ENCODE assay signal across 12 cellular contexts in genomic region chr6:140050232-140050995, GRCh38.
DNase-seq lines count a peak whose midpoint lies in the region; ATAC-seq and TF ChIP-seq lines count a peak whose summit lies in the region.
"Had no signal": no experiment of that assay in that cellular context is flagged by ENCODE, and none has a peak within 500 bp of the region (broad histone marks: within the 10 kb centered on the region; RNA-seq: fewer than 3 reads in every experiment).

No MANE protein-coding gene starts in this region.

- peaks cover 27% of the 10 kb centered on the region for H3K4me1 ChIP-seq in RWPE2 (ENCODE audit: insufficient read depth, poor library complexity, severe bottlenecking)
- peaks cover 12% of the 10 kb centered on the region for H3K4me1 ChIP-seq in foreskin keratinocyte
- H3K4me1 ChIP-seq in psoas muscle: no peaks in the 10 kb centered on the region

- H3K27ac ChIP-seq in RWPE2 (ENCODE audit: poor library complexity, severe bottlenecking): peak overlapping the region; percentile 82
- H3K27ac ChIP-seq in foreskin keratinocyte: peak overlapping the region; percentile 45
- peak overlapping the region; percentile 39 for H3K27ac ChIP-seq in psoas muscle
- H3K27ac ChIP-seq in RWPE1: no peak overlapping the region
- H3K27ac ChIP-seq: PC-9 had no signal

- no peaks in the 10 kb centered on the region for H3K36me3 ChIP-seq in RWPE2 (ENCODE audit: low read depth)
- no peaks in the 10 kb centered on the region for H3K36me3 ChIP-seq in psoas muscle (ENCODE audit: insufficient read depth in 1 of 2, low read depth in 1 of 2)
- H3K36me3 ChIP-seq: adrenal gland, MG63 had no signal

- DNase-seq in H4 (ENCODE audit: low spot score): peak; percentile 82
- DNase-seq in RWPE2 (ENCODE audit: low spot score): no peak
- peak in 1 of 2 donors; percentile 65 for DNase-seq in foreskin keratinocyte
- peak; percentile 13 to 39 for DNase-seq in psoas muscle
- DNase-seq in RWPE1 (ENCODE audit: low spot score): no peak
- no peak for DNase-seq in DMS153 treated with DMSO at 0.1 percent for 48 hours (lab: John Stamatoyannopoulos, UW; ENCODE audit: unreplicated experiment)
- DNase-seq in epidermal melanocyte (ENCODE audit: insufficient read length, low spot score): no peak
- DNase-seq: activated CD4-positive, alpha-beta T cell treated with anti-CD3 and anti-CD28 coated beads, Interleukin-2, amount 10 ng/mL, durations not matched to agents 24 days and 14 days; MG63; PC-9 had no signal

- POLR2A ChIA-PET in RWPE1 (lab: Yijun Ruan, JAX; ENCODE audit: low non-redundant PET): no interaction called here

- H3K4me3 ChIP-seq in RWPE2 (ENCODE audit: severe bottlenecking) (no peak overlapping the region), psoas muscle (no peak overlapping the region)
- H3K4me3 ChIP-seq: adrenal gland, MG63, PC-9 had no signal

- H3K9me3 ChIP-seq in RWPE2 (ENCODE audit: severe bottlenecking) (no peaks in the 10 kb centered on the region), psoas muscle (no peaks in the 10 kb centered on the region)

- 75 to 87% (median 82%) methylated on average over 15 of the region's 15 CpGs for WGBS in psoas muscle, 3 donors

- intact Hi-C loops in psoas muscle (cut with DNase I): no loop called here

- no peak for TF ChIP-seq CTCF in RWPE2 (IDR thresholded peaks at IDR 0.05; ENCODE audit: poor library complexity, severe bottlenecking)
- no peak for TF ChIP-seq CTCF in foreskin keratinocyte (conservative IDR thresholded peaks at IDR 0.05)
- TF ChIP-seq CTCF in psoas muscle (IDR thresholded peaks at IDR 0.05): no peak
- TF ChIP-seq CTCF in RWPE1 (conservative IDR thresholded peaks at IDR 0.05; ENCODE audit: low read depth): no peak

- no peak for ATAC-seq in RWPE2 (ENCODE audit: low read depth)
- no peak for ATAC-seq in foreskin keratinocyte
- ATAC-seq in psoas muscle: peak; percentile 74 to 84 (median 78)
- ATAC-seq in GM18520 (IDR thresholded peaks at IDR 0.05; ENCODE audit: unreplicated experiment): no peak

- CTCF ChIA-PET in RWPE1 (lab: Yijun Ruan, JAX): no interaction called here

- H3K27me3 ChIP-seq in RWPE2 (ENCODE audit: insufficient read depth, poor library complexity, severe bottlenecking) (no peaks in the 10 kb centered on the region), foreskin keratinocyte (no peaks in the 10 kb centered on the region), psoas muscle (ENCODE audit: insufficient read depth in 3 of 3, low read length in 2 of 3) (no peaks in the 10 kb centered on the region)
- H3K27me3 ChIP-seq: adrenal gland, MG63 had no signal

Comparison
In these comparisons a context has a peak if more than half of its experiments do, and no peak if none do; other contexts are left out.
1. DNase-seq: peak in H4 (single experiment) and psoas muscle (2 of 2); none in RWPE2 (single experiment), RWPE1 (single experiment), DMS153 treated with DMSO at 0.1 percent for 48 hours (single experiment) and epidermal melanocyte (single experiment).
2. ATAC-seq: peak in psoas muscle (4 of 4); none in RWPE2 (single experiment), foreskin keratinocyte (single experiment) and GM18520 (single experiment).